In the genomic region with DNA sequence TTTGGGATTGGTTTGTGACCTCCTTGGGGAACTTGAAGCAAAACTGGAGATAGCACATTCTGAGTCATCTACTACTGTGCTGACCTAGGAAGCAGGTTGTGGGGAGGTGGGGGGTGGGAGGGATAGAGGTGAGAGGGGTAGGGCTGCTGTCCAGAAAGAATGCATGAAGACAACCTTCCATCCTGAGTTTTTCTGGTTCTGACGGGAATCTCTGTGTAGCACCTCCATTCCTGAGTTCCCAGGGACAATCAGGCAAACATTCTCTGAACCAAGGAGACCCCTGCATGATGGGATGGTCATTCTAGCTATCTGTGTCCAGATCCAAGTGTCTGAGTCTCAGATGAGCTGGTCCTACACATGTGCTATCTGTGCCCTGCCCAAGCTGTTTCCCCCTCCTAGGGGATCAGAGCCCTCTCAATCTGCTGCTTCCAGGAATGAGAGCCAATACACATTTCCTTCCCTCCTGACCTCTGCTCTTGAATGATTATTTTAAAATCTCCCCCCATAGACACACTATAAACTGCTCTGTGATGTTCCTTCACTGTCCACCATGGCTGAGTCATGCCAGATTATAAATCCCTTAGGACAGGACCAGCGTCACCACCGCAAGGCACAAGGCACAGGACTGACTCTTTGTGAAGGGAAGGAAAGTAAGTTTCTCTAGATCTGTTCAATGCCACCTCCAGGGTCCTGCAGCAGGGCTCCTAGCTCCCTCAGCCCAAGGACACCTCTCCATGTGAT, we compare ENCODE assay signal across 1 cellular context.
TF ChIP-seq lines count a peak whose summit lies in the region.

No MANE protein-coding gene starts in this region.

TF ChIP-seq in IMR-90, 13 proteins besides CTCF, POLR2A, EP300 and RAD21:
- TF ChIP-seq MAFK (IDR thresholded peaks at IDR 0.05; ENCODE audit: low read depth, low read length), result no peak
- TF ChIP-seq FOS (IDR thresholded peaks at IDR 0.05; ENCODE audit: low read depth, low read length), result no peak
- TF ChIP-seq MAZ (IDR thresholded peaks at IDR 0.05; ENCODE audit: borderline replicate concordance, low read depth, low read length), result no peak
- TF ChIP-seq MXI1 (IDR thresholded peaks at IDR 0.05; ENCODE audit: borderline replicate concordance, low read depth, low read length), result no peak
- no peak for TF ChIP-seq NFE2L2 (IDR thresholded peaks at IDR 0.05; ENCODE audit: low read depth, low read length)
- no peak for TF ChIP-seq SMC3 (IDR thresholded peaks at IDR 0.05; ENCODE audit: low read depth, low read length)
- TF ChIP-seq RCOR1 (IDR thresholded peaks at IDR 0.05; ENCODE audit: insufficient replicate concordance, low read length), result no peak
- TF ChIP-seq, protein P1, sequence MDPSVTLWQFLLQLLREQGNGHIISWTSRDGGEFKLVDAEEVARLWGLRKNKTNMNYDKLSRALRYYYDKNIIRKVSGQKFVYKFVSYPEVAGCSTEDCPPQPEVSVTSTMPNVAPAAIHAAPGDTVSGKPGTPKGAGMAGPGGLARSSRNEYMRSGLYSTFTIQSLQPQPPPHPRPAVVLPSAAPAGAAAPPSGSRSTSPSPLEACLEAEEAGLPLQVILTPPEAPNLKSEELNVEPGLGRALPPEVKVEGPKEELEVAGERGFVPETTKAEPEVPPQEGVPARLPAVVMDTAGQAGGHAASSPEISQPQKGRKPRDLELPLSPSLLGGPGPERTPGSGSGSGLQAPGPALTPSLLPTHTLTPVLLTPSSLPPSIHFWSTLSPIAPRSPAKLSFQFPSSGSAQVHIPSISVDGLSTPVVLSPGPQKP (IDR thresholded peaks at IDR 0.05; ENCODE audit: borderline replicate concordance, low read depth, low read length), result no peak
- TF ChIP-seq CHD1 (IDR thresholded peaks at IDR 0.05; ENCODE audit: low read depth, low read length), result no peak
- no peak for TF ChIP-seq BHLHE40 (IDR thresholded peaks at IDR 0.05; ENCODE audit: low read depth, low read length)
- TF ChIP-seq CEBPB (IDR thresholded peaks at IDR 0.05; ENCODE audit: low read depth, low read length), result no peak
- TF ChIP-seq RFX5 (IDR thresholded peaks at IDR 0.05; ENCODE audit: low read depth, low read length), result no peak
- TF ChIP-seq, protein P2, sequence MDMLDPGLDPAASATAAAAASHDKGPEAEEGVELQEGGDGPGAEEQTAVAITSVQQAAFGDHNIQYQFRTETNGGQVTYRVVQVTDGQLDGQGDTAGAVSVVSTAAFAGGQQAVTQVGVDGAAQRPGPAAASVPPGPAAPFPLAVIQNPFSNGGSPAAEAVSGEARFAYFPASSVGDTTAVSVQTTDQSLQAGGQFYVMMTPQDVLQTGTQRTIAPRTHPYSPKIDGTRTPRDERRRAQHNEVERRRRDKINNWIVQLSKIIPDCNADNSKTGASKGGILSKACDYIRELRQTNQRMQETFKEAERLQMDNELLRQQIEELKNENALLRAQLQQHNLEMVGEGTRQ (IDR thresholded peaks at IDR 0.05; ENCODE audit: low read depth, low read length), result no peak
